Comparison of ENCODE assay signal across 8 cellular contexts in genomic region chr1:23916209-23917131, GRCh38. TPM values are rescaled to one million over a fixed set of nuclear protein-coding genes. Genes with fewer than 3 reads are reported as not detected.
DNase-seq lines count a peak whose midpoint lies in the region; ATAC-seq and TF ChIP-seq lines count a peak whose summit lies in the region.

No MANE protein-coding gene starts in this region.

- POLR2A ChIA-PET in PC-9 (lab: Charles Lee; ENCODE audit: unreplicated experiment), result interaction anchor here (0.6 to 0.7 kb wide), 3 partner anchors 13 to 40 kb away, joined by 4 to 7 read pairs (median 6); no protein-coding TSS in a partner anchor

- TF ChIP-seq CTCF in AG09309 (IDR thresholded peaks at IDR 0.05; ENCODE audit: control insufficient read depth, insufficient read depth, low read depth, low read length, missing control alignments) (peak; percentile 73), PC-9 (conservative IDR thresholded peaks at IDR 0.05) (peak; percentile 68), progenitor cell of endocrine pancreas (IDR thresholded peaks at IDR 0.05; ENCODE audit: unreplicated experiment) (peak; percentile 72)

- H3K9me3 Mint-ChIP-seq in progenitor cell of endocrine pancreas (ENCODE audit: low read depth), result no peaks in the 10 kb centered on the region

- H3K27ac ChIP-seq in PC-9, result no peak overlapping the region

- H3K27me3 Mint-ChIP-seq in progenitor cell of endocrine pancreas, result no peaks in the 10 kb centered on the region

- no peaks in the 10 kb centered on the region for H3K27me3 ChIP-seq in PC-9 (ENCODE audit: insufficient read depth, low read depth)

- CTCF ChIA-PET in PC-9 (lab: Charles Lee), result interaction anchor here (0.5 to 1.9 kb wide), 7 partner anchors 115 to 471 kb away, joined by 3 to 26 read pairs (median 3); no protein-coding TSS in a partner anchor

- H3K36me3 ChIP-seq in PC-9 (ENCODE audit: low read depth), result no peaks in the 10 kb centered on the region

- H3F3A ChIP-seq in PC-9 (ENCODE audit: insufficient read depth, low read depth), result no peaks in the 10 kb centered on the region

- H3K36me3 Mint-ChIP-seq in progenitor cell of endocrine pancreas (ENCODE audit: insufficient read depth), result no peaks in the 10 kb centered on the region

- H3K4me1 ChIP-seq in PC-9 (replicated peaks; ENCODE audit: insufficient read depth), result peaks cover 8% of the 10 kb centered on the region; the same call in 1 of the 2 replicates

- H4K20me1 ChIP-seq in PC-9 (ENCODE audit: insufficient read depth), result no peaks in the 10 kb centered on the region

- no peaks in the 10 kb centered on the region for H3K79me2 ChIP-seq in PC-9 (ENCODE audit: low read depth)

- ATAC-seq in GM18502 (IDR thresholded peaks at IDR 0.05; ENCODE audit: poor library complexity, unreplicated experiment), result peak; percentile 65
- ATAC-seq in Right ventricle myocardium superior (ENCODE audit: poor library complexity), result peak; percentile 78
- no peak for ATAC-seq in HG03159 (IDR thresholded peaks at IDR 0.05; ENCODE audit: unreplicated experiment)

- DNase-seq in AG09309 (ENCODE audit: low read depth) (no peak), HK-2 (ENCODE audit: unreplicated experiment) (peak; percentile 79), PC-9 (peak; percentile 60 to 74), Right ventricle myocardium superior (peak; percentile 67), progenitor cell of endocrine pancreas (ENCODE audit: low spot score, unreplicated experiment) (peak; percentile 28)
- DNase-seq in activated gamma-delta T cell treated with anti-CD3 and anti-CD28 coated beads, Interleukin-2, amount 50 U/mL, for 16 hours (ENCODE audit: low read depth), result peak; percentile 67

- H3K4me3 ChIP-seq in AG09309 (ENCODE audit: control insufficient read depth, low read depth, low read length) (no peak overlapping the region), PC-9 (no peak overlapping the region)

- H3K4me1 Mint-ChIP-seq in progenitor cell of endocrine pancreas (ENCODE audit: low read depth), result no peaks in the 10 kb centered on the region

- H3K4me2 ChIP-seq in PC-9, result 0 out of 2 replicates have a peak overlapping the region, but pooled peaks have one; percentile 38

- H3K4me3 Mint-ChIP-seq in progenitor cell of endocrine pancreas (ENCODE audit: low read depth), result no peak overlapping the region

- no peak overlapping the region for H2AFZ ChIP-seq in PC-9

- no peaks in the 10 kb centered on the region for H3K9me3 ChIP-seq in PC-9 (ENCODE audit: insufficient read depth, low read depth)

- intact Hi-C loops in PC-9 (cut with micrococcal nuclease; ENCODE audit: unreplicated experiment) (loop anchor here (1.0 to 5.0 kb wide), 6 partner anchors 48 to 939 kb away; partner anchors contain the start of gene FUCA1), Right ventricle myocardium superior (cut with DNase I) (no loop called here)

- no peaks in the 10 kb centered on the region for H3K9me2 ChIP-seq in PC-9 (ENCODE audit: insufficient read depth)

- no TSS peak for BruUV-seq in PC-9 (replicated peaks; lab: Mats Ljungman, UMichigan)

- H3K27ac Mint-ChIP-seq in progenitor cell of endocrine pancreas, result no peak overlapping the region

RNA-seq across cellular contexts. Expression of gene CNR2, which starts 3.3 kb away (rescaled TPM):
- total RNA-seq in PC-9 (2021), result not detected in 2 replicates
- total RNA-seq in Right ventricle myocardium superior, result not detected
- total RNA-seq in progenitor cell of endocrine pancreas, result not detected in 2 replicates

RNA-seq across cellular contexts. Expression of gene PNRC2, which starts 43.2 kb away (rescaled TPM):
- total RNA-seq in PC-9 (2021), result 58.4 and 67.7 TPM in 2 replicates
- 74.2 TPM for total RNA-seq in Right ventricle myocardium superior
- total RNA-seq in progenitor cell of endocrine pancreas, result 148 and 158 TPM in 2 replicates

RNA-seq across cellular contexts. Expression of gene FUCA1, which starts 48.4 kb away (rescaled TPM):
- total RNA-seq in PC-9 (2021), result 29.0 and 30.9 TPM in 2 replicates
- total RNA-seq in Right ventricle myocardium superior, result 12.3 TPM
- total RNA-seq in progenitor cell of endocrine pancreas, result 18.1 and 18.8 TPM in 2 replicates
